Comparison of ENCODE assay signal across 10 cellular contexts in the genomic region with DNA sequence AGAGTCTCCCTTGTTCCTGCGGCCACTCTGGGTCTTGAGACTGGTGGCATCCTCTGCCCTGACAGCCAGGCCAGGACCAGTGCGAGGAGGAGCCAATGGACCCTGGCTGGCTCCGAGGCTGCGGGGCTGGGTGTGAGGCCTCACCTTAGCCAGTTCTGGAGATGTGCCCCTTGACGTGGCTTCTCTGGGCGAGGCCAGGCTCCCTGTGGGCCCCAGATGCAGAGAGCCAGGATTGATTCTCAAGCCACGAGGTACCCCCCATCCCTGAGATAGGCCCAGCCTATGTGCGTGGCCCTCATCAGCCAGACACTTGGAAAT.
DNase-seq lines count a peak whose midpoint lies in the region; TF ChIP-seq lines count a peak whose summit lies in the region.
"Had no signal": no experiment of that assay in that cellular context is flagged by ENCODE, and none has a peak within 500 bp of the region (broad histone marks: within the 10 kb centered on the region; RNA-seq: fewer than 3 reads in every experiment).

No MANE protein-coding gene starts in this region.

- H2AFZ ChIP-seq in neural progenitor cell (replicated peaks): no peak overlapping the region

- H3K27ac ChIP-seq in substantia nigra (ENCODE audit: low read depth, low read length, poor library complexity, severe bottlenecking) (peak overlapping the region; percentile 99), endodermal cell (ENCODE audit: low read depth, low read length) (no peak overlapping the region), neural progenitor cell (no peak overlapping the region)

- H3K4me3 ChIP-seq in mucosa of stomach (ENCODE audit: low read length) (no peak overlapping the region), endodermal cell (ENCODE audit: low read length) (no peak overlapping the region), neural progenitor cell (no peak overlapping the region)

- H3K4me1 Mint-ChIP-seq in HFFc6 (ENCODE audit: low read depth) (peaks cover 53% of the 10 kb centered on the region), brain (peaks cover 65% of the 10 kb centered on the region), endodermal cell (peaks cover 13% of the 10 kb centered on the region), neural progenitor cell (peaks cover 30% of the 10 kb centered on the region)

- H3K27ac Mint-ChIP-seq in HFFc6: peak overlapping the region; percentile 97
- peak overlapping the region in 4 of 5 experiments; percentile 50 to 99 (median 86) for H3K27ac Mint-ChIP-seq in brain
- no peak overlapping the region for H3K27ac Mint-ChIP-seq in endodermal cell
- no peak overlapping the region for H3K27ac Mint-ChIP-seq in neural progenitor cell

- H3K9me3 ChIP-seq in mucosa of stomach (ENCODE audit: control insufficient read depth, low read length) (no peaks in the 10 kb centered on the region), endodermal cell (ENCODE audit: control insufficient read depth, low read length) (no peaks in the 10 kb centered on the region), neural progenitor cell (ENCODE audit: low read depth) (no peaks in the 10 kb centered on the region)

- H3F3A ChIP-seq in neural progenitor cell (ENCODE audit: low read depth): peaks cover 23% of the 10 kb centered on the region

- H3K36me3 Mint-ChIP-seq in HFFc6 (ENCODE audit: low read depth) (no peaks in the 10 kb centered on the region), brain (no peaks in the 10 kb centered on the region), endodermal cell (ENCODE audit: low read depth) (no peaks in the 10 kb centered on the region), neural progenitor cell (no peaks in the 10 kb centered on the region)
- H3K36me3 Mint-ChIP-seq: IgD-negative memory B cell had no signal

- TF ChIP-seq CTCF in HFFc6 (IDR thresholded peaks at IDR 0.05): no peak
- no peak for TF ChIP-seq CTCF in brain (conservative IDR thresholded peaks at IDR 0.05)
- TF ChIP-seq CTCF in endodermal cell (conservative IDR thresholded peaks at IDR 0.05): no peak
- TF ChIP-seq CTCF in neural progenitor cell (IDR thresholded peaks at IDR 0.05): no peak

- H3K9ac ChIP-seq in mucosa of stomach (ENCODE audit: low read length): peak overlapping the region; percentile 79
- no peak overlapping the region for H3K9ac ChIP-seq in endodermal cell (ENCODE audit: extremely low read depth, low read length, poor library complexity, severe bottlenecking)
- no peak overlapping the region for H3K9ac ChIP-seq in neural progenitor cell

- no peaks in the 10 kb centered on the region; the same call in 1 of the 2 replicates for H3K27me3 Mint-ChIP-seq in HFFc6 (ENCODE audit: insufficient read depth)
- no peaks in the 10 kb centered on the region for H3K27me3 Mint-ChIP-seq in brain
- H3K27me3 Mint-ChIP-seq in endodermal cell (ENCODE audit: insufficient read depth): peaks cover 26% of the 10 kb centered on the region
- H3K27me3 Mint-ChIP-seq in neural progenitor cell (ENCODE audit: insufficient read depth, low read depth): peaks cover 15% of the 10 kb centered on the region

- H3K9me3 Mint-ChIP-seq in HFFc6 (no peaks in the 10 kb centered on the region), brain (no peaks in the 10 kb centered on the region), endodermal cell (no peaks in the 10 kb centered on the region), neural progenitor cell (no peaks in the 10 kb centered on the region)
- H3K9me3 Mint-ChIP-seq: IgD-negative memory B cell had no signal

- WGBS in endodermal cell (ENCODE audit: insufficient coverage in 1 of 2, insufficient read length in 1 of 2), 2 experiments: 93 to 97% methylated on average over 6 to 8 of the region's 8 CpGs

- H3K79me2 ChIP-seq in neural progenitor cell (ENCODE audit: low read depth): no peaks in the 10 kb centered on the region

- H4K20me1 ChIP-seq in neural progenitor cell (ENCODE audit: low read depth): no peaks in the 10 kb centered on the region

- H3K36me3 ChIP-seq in mucosa of stomach (ENCODE audit: control insufficient read depth, insufficient read depth, low read length) (no peaks in the 10 kb centered on the region), endodermal cell (ENCODE audit: control insufficient read depth, insufficient read depth, low read length) (no peaks in the 10 kb centered on the region), neural progenitor cell (no peaks in the 10 kb centered on the region)

- no peak for DNase-seq in HFFc6
- DNase-seq in substantia nigra (lab: John Stamatoyannopoulos, UW): peak in 1 of 49 donors; percentile 22
- no peak for DNase-seq in endodermal cell
- no peak for DNase-seq in neural progenitor cell (ENCODE audit: low spot score)
- no peak for DNase-seq in glomerular visceral epithelial cell (ENCODE audit: extremely low spot score)
- DNase-seq: effector CD4-positive, alpha-beta T cell; T1000 had no signal

- H3K4me2 ChIP-seq in neural progenitor cell: no peak overlapping the region

- no peaks in the 10 kb centered on the region for H3K27me3 ChIP-seq in mucosa of stomach (ENCODE audit: control insufficient read depth, insufficient read depth, low read length)
- peaks cover 25% of the 10 kb centered on the region for H3K27me3 ChIP-seq in endodermal cell (ENCODE audit: control insufficient read depth, insufficient read depth, low read length, poor library complexity, severe bottlenecking)
- H3K27me3 ChIP-seq in neural progenitor cell: peaks cover 11% of the 10 kb centered on the region

- H3K4me3 Mint-ChIP-seq in HFFc6 (no peak overlapping the region), brain (no peak overlapping the region), endodermal cell (no peak overlapping the region), neural progenitor cell (no peak overlapping the region)

- H3K4me1 ChIP-seq in mucosa of stomach (ENCODE audit: control insufficient read depth, insufficient read depth, low read length) (peaks cover 42% of the 10 kb centered on the region), endodermal cell (ENCODE audit: control insufficient read depth, insufficient read depth, low read length) (peaks cover 5% of the 10 kb centered on the region), neural progenitor cell (peaks cover 21% of the 10 kb centered on the region)

Comparison
In these comparisons a context has a peak if more than half of its experiments do, and no peak if none do; other contexts are left out.
1. H3K27ac Mint-ChIP-seq: peak in HFFc6 (single experiment) and brain (4 of 5); none in endodermal cell (single experiment) and neural progenitor cell (single experiment).